In the genomic region with DNA sequence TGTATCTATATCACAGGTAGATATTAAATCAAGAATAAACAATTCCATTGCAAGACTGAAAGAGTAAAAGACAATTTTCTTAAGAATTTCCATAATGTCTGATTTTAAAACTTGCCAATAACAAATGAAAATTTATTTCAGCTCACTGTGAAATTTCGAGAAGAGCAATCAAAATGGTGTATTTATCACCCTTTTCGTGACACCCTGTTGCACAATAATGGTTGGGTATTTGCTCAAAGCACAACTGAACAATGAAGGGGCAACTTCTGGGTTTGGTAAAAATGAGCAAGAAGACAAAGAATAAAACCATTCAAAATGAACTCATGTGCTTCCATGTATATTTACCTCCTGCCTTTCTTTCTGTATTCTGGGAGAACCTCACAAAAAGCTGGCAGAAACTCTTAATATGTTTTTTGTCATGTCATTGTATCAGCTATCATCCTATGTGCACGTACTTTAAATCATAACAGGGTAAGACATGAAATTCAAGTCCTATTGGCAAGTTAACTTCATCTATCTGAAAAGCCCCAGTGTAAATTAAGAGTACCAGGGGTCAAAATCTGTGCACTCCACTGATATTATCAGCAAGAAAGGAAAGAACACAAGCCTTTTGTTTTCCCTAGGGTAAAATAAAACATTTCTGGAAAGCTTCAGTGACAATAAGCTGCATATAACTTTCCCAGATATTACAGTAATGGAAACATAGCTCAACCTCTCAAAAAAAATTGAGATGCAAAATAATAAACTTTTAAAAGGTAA, we compare ENCODE assay signal across 14 cellular contexts.
"Had no signal": no experiment of that assay in that cellular context is flagged by ENCODE, and none has a peak within 500 bp of the region (broad histone marks: within the 10 kb centered on the region; RNA-seq: fewer than 3 reads in every experiment).

No MANE protein-coding gene starts in this region.

- H3K27ac ChIP-seq: cardiac muscle cell, esophagus squamous epithelium had no signal

- ATAC-seq: activated CD4-positive, alpha-beta T cell treated with anti-CD3 and anti-CD28 coated beads for 36 hours; activated CD8-positive, alpha-beta memory T cell treated with anti-CD3 and anti-CD28 coated beads, Interleukin-2, amount 10 ng/mL, durations not matched to agents 7 days and 5 days; left ventricle myocardium superior had no signal

- H3K4me1 Mint-ChIP-seq: activated CD4-positive, alpha-beta T cell treated with anti-CD3 and anti-CD28 coated beads for 36 hours; activated CD8-positive, alpha-beta memory T cell treated with anti-CD3 and anti-CD28 coated beads, Interleukin-2, amount 10 ng/mL, durations not matched to agents 7 days and 5 days; activated naive CD4-positive, alpha-beta T cell treated with anti-CD3 and anti-CD28 coated beads, Interleukin-2, amount 10 ng/mL, durations not matched to agents 7 days and 5 days had no signal

- H3K4me3 ChIP-seq: cardiac muscle cell, esophagus squamous epithelium, prostate gland, smooth muscle cell had no signal

- H3K9me3 ChIP-seq: esophagus squamous epithelium, prostate gland had no signal

- FAIRE-seq: keratinocyte had no signal

- H3K27me3 Mint-ChIP-seq: stimulated activated naive CD8-positive, alpha-beta T cell treated with anti-CD3 and anti-CD28 coated beads, Interleukin-15, Interleukin-2, amounts not matched to agents 100 ng/mL and 50 ng/mL, for 24 hours had no signal

- H3K36me3 Mint-ChIP-seq: activated CD4-positive, alpha-beta memory T cell treated with anti-CD3 and anti-CD28 coated beads for 36 hours; activated CD8-positive, alpha-beta memory T cell treated with anti-CD3 and anti-CD28 coated beads, Interleukin-2, amount 10 ng/mL, durations not matched to agents 7 days and 5 days; activated naive CD4-positive, alpha-beta T cell treated with anti-CD3 and anti-CD28 coated beads, Interleukin-2, amount 10 ng/mL, durations not matched to agents 7 days and 5 days had no signal

- H3K36me3 ChIP-seq: cardiac muscle cell, prostate gland had no signal

- H3K27ac Mint-ChIP-seq: activated CD4-positive, alpha-beta memory T cell treated with anti-CD3 and anti-CD28 coated beads for 36 hours; activated CD4-positive, alpha-beta T cell treated with anti-CD3 and anti-CD28 coated beads for 36 hours; activated CD8-positive, alpha-beta memory T cell treated with anti-CD3 and anti-CD28 coated beads, Interleukin-2, amount 10 ng/mL, durations not matched to agents 7 days and 5 days; activated naive CD4-positive, alpha-beta T cell treated with anti-CD3 and anti-CD28 coated beads, Interleukin-2, amount 10 ng/mL, durations not matched to agents 7 days and 5 days; mesothelial cell of epicardium; stimulated activated naive CD8-positive, alpha-beta T cell treated with anti-CD3 and anti-CD28 coated beads, Interleukin-15, Interleukin-2, amounts not matched to agents 100 ng/mL and 50 ng/mL, for 24 hours had no signal

- H3K4me3 Mint-ChIP-seq: activated CD4-positive, alpha-beta memory T cell treated with anti-CD3 and anti-CD28 coated beads for 36 hours; activated CD4-positive, alpha-beta T cell treated with anti-CD3 and anti-CD28 coated beads for 36 hours; activated CD8-positive, alpha-beta memory T cell treated with anti-CD3 and anti-CD28 coated beads, Interleukin-2, amount 10 ng/mL, durations not matched to agents 7 days and 5 days; activated naive CD4-positive, alpha-beta T cell treated with anti-CD3 and anti-CD28 coated beads, Interleukin-2, amount 10 ng/mL, durations not matched to agents 7 days and 5 days; mesothelial cell of epicardium; stimulated activated naive CD8-positive, alpha-beta T cell treated with anti-CD3 and anti-CD28 coated beads, Interleukin-15, Interleukin-2, amounts not matched to agents 100 ng/mL and 50 ng/mL, for 24 hours had no signal

- DNase-seq: activated CD4-positive, alpha-beta memory T cell treated with anti-CD3 and anti-CD28 coated beads for 36 hours; activated CD4-positive, alpha-beta T cell treated with anti-CD3 and anti-CD28 coated beads for 36 hours; activated CD8-positive, alpha-beta memory T cell treated with anti-CD3 and anti-CD28 coated beads, Interleukin-2, amount 10 ng/mL, durations not matched to agents 7 days and 5 days; activated naive CD4-positive, alpha-beta T cell treated with anti-CD3 and anti-CD28 coated beads, Interleukin-2, amount 10 ng/mL, durations not matched to agents 7 days and 5 days; activated T-cell treated with anti-CD3 and anti-CD28 coated beads, Interleukin-2, amount 50 U/mL, for 1 hour; esophagus squamous epithelium; hippocampal formation; left ventricle myocardium superior had no signal

- H3K9me3 Mint-ChIP-seq: activated CD4-positive, alpha-beta memory T cell treated with anti-CD3 and anti-CD28 coated beads for 36 hours; activated naive CD4-positive, alpha-beta T cell treated with anti-CD3 and anti-CD28 coated beads, Interleukin-2, amount 10 ng/mL, durations not matched to agents 7 days and 5 days; mesothelial cell of epicardium; stimulated activated naive CD8-positive, alpha-beta T cell treated with anti-CD3 and anti-CD28 coated beads, Interleukin-15, Interleukin-2, amounts not matched to agents 100 ng/mL and 50 ng/mL, for 24 hours had no signal

- H3K27me3 ChIP-seq: cardiac muscle cell, esophagus squamous epithelium had no signal
